Comparison of ENCODE assay signal across 15 cellular contexts in genomic region chr15:90617668-90618097, GRCh38.
A peak's percentile ranks its signal among the peaks of the same experiment; 100 is the strongest.
DNase-seq lines count a peak whose midpoint lies in the region; ATAC-seq and TF ChIP-seq lines count a peak whose summit lies in the region.
"Had no signal": no experiment of that assay in that cellular context is flagged by ENCODE, and none has a peak within 500 bp of the region (broad histone marks: within the 10 kb centered on the region; RNA-seq: fewer than 3 reads in every experiment).

No MANE protein-coding gene starts in this region.

- H3K9ac ChIP-seq in IMR-90 (ENCODE audit: low read depth, low read length), result no peak overlapping the region
- no peak overlapping the region for H3K9ac ChIP-seq in rectal smooth muscle tissue (ENCODE audit: low read length)

- ATAC-seq in IMR-90 (ENCODE audit: low read depth) (peak; percentile 32), GM21381 (IDR thresholded peaks at IDR 0.05; ENCODE audit: unreplicated experiment) (no peak), omental fat pad (ENCODE audit: low FRiP score) (no peak)
- ATAC-seq in activated T-cell treated with anti-CD3 and anti-CD28 coated beads, Interleukin-2, amount 50 U/mL, for 72 hours (replicated peaks in 1 of 2), result no peak
- ATAC-seq: HCT116 had no signal

- POLR2A ChIA-PET in IMR-90 (lab: Charles Lee; ENCODE audit: unreplicated experiment), result no interaction called here

- H3K18ac ChIP-seq in IMR-90 (ENCODE audit: low read depth, low read length), result no peak overlapping the region

- no peak overlapping the region for H2AK5ac ChIP-seq in IMR-90 (ENCODE audit: low read depth, low read length)

- 60% methylated on average over 3 of the region's 7 CpGs; no CpG with 5 or more reads in 1 of the 2 experiments for WGBS in IMR-90 (ENCODE audit: extremely low coverage in 2 of 2, insufficient read length in 1 of 2), 2 experiments

- peak; percentile 35 for DNase-seq in DMS79 treated with DMSO at 0.1 percent for 48 hours (lab: John Stamatoyannopoulos, UW)
- DNase-seq in DMS79 (lab: John Stamatoyannopoulos, UW), result no peak
- no peak for DNase-seq in IMR-90
- DNase-seq in activated T-cell treated with anti-CD3 and anti-CD28 coated beads, Interleukin-2, amount 50 U/mL, for 72 hours, result no peak
- DNase-seq in omental fat pad (ENCODE audit: low spot score), result no peak
- DNase-seq: 8988T; activated naive CD8-positive, alpha-beta T cell treated with anti-CD3 and anti-CD28 coated beads, Interleukin-2, amount 50 U/mL, for 24 hours; NCI-H446 treated with DMSO at 0.1 percent for 48 hours; spleen had no signal

- in situ Hi-C loops in IMR-90 (cut with MboI; ENCODE audit: low sequenced_read_pairs), result no loop called here

- H3K27ac Mint-ChIP-seq in brain, result peak overlapping the region in 3 of 5 experiments; percentile 34 to 70 (median 62)
- H3K27ac Mint-ChIP-seq in activated T-cell treated with anti-CD3 and anti-CD28 coated beads, Interleukin-2, amount 50 U/mL, for 72 hours, result no peak overlapping the region
- H3K27ac Mint-ChIP-seq: WTC11 had no signal

- no peak overlapping the region for H4K91ac ChIP-seq in IMR-90 (ENCODE audit: insufficient read depth, low read depth, low read length)

- H2BK5ac ChIP-seq in IMR-90 (ENCODE audit: low read depth, low read length, poor library complexity, severe bottlenecking), result no peak overlapping the region

- no peak overlapping the region for H3K4ac ChIP-seq in IMR-90 (ENCODE audit: low read depth, low read length)

- no peak for TF ChIP-seq POLR2A in IMR-90 (IDR thresholded peaks at IDR 0.05; ENCODE audit: low read depth, low read length)

- peaks cover 53% of the 10 kb centered on the region for H3K36me3 Mint-ChIP-seq in brain
- peaks cover 9 to 23% of the 10 kb centered on the region in 2 donors for H3K36me3 Mint-ChIP-seq in activated T-cell treated with anti-CD3 and anti-CD28 coated beads, Interleukin-2, amount 50 U/mL, for 72 hours (ENCODE audit: insufficient read depth in 2 of 2)
- H3K36me3 Mint-ChIP-seq: WTC11 had no signal

- H2AFZ ChIP-seq in IMR-90 (replicated peaks; ENCODE audit: low read length, poor library complexity), result no peak overlapping the region

- no peak overlapping the region for H2BK120ac ChIP-seq in IMR-90 (ENCODE audit: low read depth, low read length)

- no peak overlapping the region for H2BK15ac ChIP-seq in IMR-90 (ENCODE audit: low read depth, low read length)

- no peak for TF ChIP-seq RAD21 in IMR-90 (IDR thresholded peaks at IDR 0.05; ENCODE audit: low read length)

- dilution Hi-C loops in IMR-90 (cut with HindIII; ENCODE audit: low sequenced_read_pairs, unreplicated experiment), result no loop called here

- BruUV-seq in IMR-90 (replicated peaks; lab: Mats Ljungman, UMichigan), result no TSS peak

- no peak overlapping the region for H4K5ac ChIP-seq in IMR-90 (ENCODE audit: low read depth, low read length)

- no peaks in the 10 kb centered on the region for H3K9me1 ChIP-seq in IMR-90 (ENCODE audit: insufficient read depth, low read length)

- no peak overlapping the region for H4K8ac ChIP-seq in IMR-90 (ENCODE audit: low read depth in 2 of 2, low read length in 2 of 2)

- H3K4me2 ChIP-seq in IMR-90 (ENCODE audit: low read depth, low read length), result no peak overlapping the region

- TF ChIP-seq CTCF in IMR-90 (conservative IDR thresholded peaks at IDR 0.05; ENCODE audit: low read depth, low read length), result no peak
- TF ChIP-seq CTCF in brain (conservative IDR thresholded peaks at IDR 0.05), result no peak
- no peak for TF ChIP-seq CTCF in omental fat pad (IDR thresholded peaks at IDR 0.05)

- H3K27me3 Mint-ChIP-seq in brain, result no peaks in the 10 kb centered on the region
- H3K27me3 Mint-ChIP-seq in activated T-cell treated with anti-CD3 and anti-CD28 coated beads, Interleukin-2, amount 50 U/mL, for 72 hours (ENCODE audit: low read depth), result no peaks in the 10 kb centered on the region
- H3K27me3 Mint-ChIP-seq: activated naive CD8-positive, alpha-beta T cell treated with anti-CD3 and anti-CD28 coated beads, Interleukin-2, amount 50 U/mL, for 24 hours had no signal

- H2BK20ac ChIP-seq in IMR-90 (ENCODE audit: low read depth, low read length), result no peak overlapping the region

- H3K27me3 ChIP-seq in IMR-90 (ENCODE audit: control insufficient read depth, insufficient read depth, low read length) (no peaks in the 10 kb centered on the region), rectal smooth muscle tissue (ENCODE audit: control insufficient read depth, insufficient read depth, low read length) (no peaks in the 10 kb centered on the region)
- H3K27me3 ChIP-seq: spleen had no signal

- no peak overlapping the region for H3K4me3 Mint-ChIP-seq in brain
- no peak overlapping the region for H3K4me3 Mint-ChIP-seq in activated T-cell treated with anti-CD3 and anti-CD28 coated beads, Interleukin-2, amount 50 U/mL, for 72 hours
- H3K4me3 Mint-ChIP-seq: activated naive CD8-positive, alpha-beta T cell treated with anti-CD3 and anti-CD28 coated beads, Interleukin-2, amount 50 U/mL, for 24 hours; CD14-positive monocyte; WTC11 had no signal

- H3K4me3 ChIP-seq in IMR-90 (ENCODE audit: insufficient read depth, low read depth, low read length) (no peak overlapping the region), rectal smooth muscle tissue (ENCODE audit: low read length) (no peak overlapping the region)
- H3K4me3 ChIP-seq: spleen had no signal

- peaks cover 47% of the 10 kb centered on the region for H3K36me3 ChIP-seq in IMR-90 (ENCODE audit: control insufficient read depth, insufficient read depth, low read length)
- H3K36me3 ChIP-seq in rectal smooth muscle tissue (ENCODE audit: control insufficient read depth, insufficient read depth, low read length), result peaks cover 6% of the 10 kb centered on the region

- H2AK9ac ChIP-seq in IMR-90 (replicated peaks; ENCODE audit: low read depth, low read length, poor library complexity), result no peak overlapping the region

- CTCF ChIA-PET in IMR-90 (lab: Yijun Ruan, JAX), result interaction anchor here (0.5 to 1.8 kb wide), 2 partner anchors 268 to 1654 kb away, joined by 4 to 6 read pairs; no protein-coding TSS in a partner anchor

- intact Hi-C loops in IMR-90 (cut with micrococcal nuclease), result loop anchor here (10.0 kb wide), 1 partner anchor 293 kb away; no protein-coding TSS in a partner anchor

- H3K14ac ChIP-seq in IMR-90 (replicated peaks; ENCODE audit: low read depth, low read length), result no peak overlapping the region

- no peak overlapping the region for H3K27ac ChIP-seq in IMR-90 (ENCODE audit: insufficient read depth, low read length)
- H3K27ac ChIP-seq in rectal smooth muscle tissue (ENCODE audit: low read depth, low read length), result peak overlapping the region; percentile 28
- H3K27ac ChIP-seq: spleen had no signal

- H3K79me1 ChIP-seq in IMR-90 (ENCODE audit: low read depth in 1 of 2, low read length in 2 of 2), result peaks cover 0 to 5% of the 10 kb centered on the region in 2 experiments; a peak in 2 of 4 replicates

- H3K4me1 Mint-ChIP-seq in brain, result peaks cover 5% of the 10 kb centered on the region
- peaks cover 59% of the 10 kb centered on the region for H3K4me1 Mint-ChIP-seq in activated T-cell treated with anti-CD3 and anti-CD28 coated beads, Interleukin-2, amount 50 U/mL, for 72 hours (ENCODE audit: low read depth)

- no peaks in the 10 kb centered on the region for H3K9me3 Mint-ChIP-seq in brain
- H3K9me3 Mint-ChIP-seq in activated T-cell treated with anti-CD3 and anti-CD28 coated beads, Interleukin-2, amount 50 U/mL, for 72 hours, result no peaks in the 10 kb centered on the region
- H3K9me3 Mint-ChIP-seq: activated naive CD8-positive, alpha-beta T cell treated with anti-CD3 and anti-CD28 coated beads, Interleukin-2, amount 50 U/mL, for 24 hours; CD14-positive monocyte; WTC11 had no signal

- H3K23ac ChIP-seq in IMR-90 (ENCODE audit: low read depth, low read length), result no peak overlapping the region

- H3K4me1 ChIP-seq in IMR-90 (ENCODE audit: control insufficient read depth, insufficient read depth, low read length), result peaks cover 3% of the 10 kb centered on the region
- H3K4me1 ChIP-seq in rectal smooth muscle tissue (ENCODE audit: control insufficient read depth, insufficient read depth, low read length), result peaks cover 11% of the 10 kb centered on the region

- H3K9me3 ChIP-seq in IMR-90 (ENCODE audit: control insufficient read depth, insufficient read depth, low read length), result no peaks in the 10 kb centered on the region
- H3K9me3 ChIP-seq: spleen had no signal

- no peak overlapping the region for H3K56ac ChIP-seq in IMR-90 (ENCODE audit: extremely low read depth, insufficient read depth, low read length)

- no peaks in the 10 kb centered on the region for H4K20me1 ChIP-seq in IMR-90 (ENCODE audit: insufficient read depth, low read length)

TF ChIP-seq in IMR-90, 13 proteins besides CTCF, POLR2A, EP300 and RAD21 (continues in another document):
- TF ChIP-seq, protein P1, sequence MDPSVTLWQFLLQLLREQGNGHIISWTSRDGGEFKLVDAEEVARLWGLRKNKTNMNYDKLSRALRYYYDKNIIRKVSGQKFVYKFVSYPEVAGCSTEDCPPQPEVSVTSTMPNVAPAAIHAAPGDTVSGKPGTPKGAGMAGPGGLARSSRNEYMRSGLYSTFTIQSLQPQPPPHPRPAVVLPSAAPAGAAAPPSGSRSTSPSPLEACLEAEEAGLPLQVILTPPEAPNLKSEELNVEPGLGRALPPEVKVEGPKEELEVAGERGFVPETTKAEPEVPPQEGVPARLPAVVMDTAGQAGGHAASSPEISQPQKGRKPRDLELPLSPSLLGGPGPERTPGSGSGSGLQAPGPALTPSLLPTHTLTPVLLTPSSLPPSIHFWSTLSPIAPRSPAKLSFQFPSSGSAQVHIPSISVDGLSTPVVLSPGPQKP (IDR thresholded peaks at IDR 0.05; ENCODE audit: borderline replicate concordance, low read depth, low read length), result no peak
- TF ChIP-seq RCOR1 (IDR thresholded peaks at IDR 0.05; ENCODE audit: insufficient replicate concordance, low read length) (no peak), NFE2L2 (IDR thresholded peaks at IDR 0.05; ENCODE audit: low read depth, low read length) (no peak), MXI1 (IDR thresholded peaks at IDR 0.05; ENCODE audit: borderline replicate concordance, low read depth, low read length) (no peak), MAFK (IDR thresholded peaks at IDR 0.05; ENCODE audit: low read depth, low read length) (no peak), RFX5 (IDR thresholded peaks at IDR 0.05; ENCODE audit: low read depth, low read length) (no peak), BHLHE40 (IDR thresholded peaks at IDR 0.05; ENCODE audit: low read depth, low read length) (no peak), CEBPB (IDR thresholded peaks at IDR 0.05; ENCODE audit: low read depth, low read length) (no peak), CHD1 (IDR thresholded peaks at IDR 0.05; ENCODE audit: low read depth, low read length) (no peak), FOS (IDR thresholded peaks at IDR 0.05; ENCODE audit: low read depth, low read length) (no peak), USF2 (IDR thresholded peaks at IDR 0.05; ENCODE audit: low read depth, low read length) (no peak)
